ENCODE assay signal across 2 cellular contexts in genomic region chr19:50837300-50837699, GRCh38.
TF ChIP-seq lines count a peak whose summit lies in the region.

No MANE protein-coding gene starts in this region.

TF ChIP-seq in HEK293, 187 proteins besides CTCF, POLR2A, EP300 and RAD21 (continues in another document):
- no peak for TF ChIP-seq ZBTB8A (tag by site-specific recombination; IDR thresholded peaks at IDR 0.05)
- no peak for TF ChIP-seq ZNF18 (tag by site-specific recombination; IDR thresholded peaks at IDR 0.05)
- peak; percentile 35; the same call in 1 of the 2 replicates for TF ChIP-seq ZNF366 (tag by site-specific recombination; conservative IDR thresholded peaks at IDR 0.05)
- TF ChIP-seq TSHZ1 (tag by site-specific recombination; IDR thresholded peaks at IDR 0.05; ENCODE audit: borderline replicate concordance): no peak
- TF ChIP-seq ELK4 (IDR thresholded peaks at IDR 0.05; ENCODE audit: borderline replicate concordance, low read depth, low read length): no peak
- TF ChIP-seq HOXA7 (CRISPR knock-in tag; IDR thresholded peaks at IDR 0.05; ENCODE audit: borderline replicate concordance): no peak
- no peak for TF ChIP-seq KLF1 (tag by site-specific recombination; IDR thresholded peaks at IDR 0.05)
- no peak for TF ChIP-seq ZNF623 (tag by site-specific recombination; IDR thresholded peaks at IDR 0.05)
- TF ChIP-seq ZFP3 (tag by site-specific recombination; IDR thresholded peaks at IDR 0.05; ENCODE audit: low read depth): no peak
- TF ChIP-seq ZNF629 (tag by site-specific recombination; IDR thresholded peaks at IDR 0.05): peak; percentile 63
- TF ChIP-seq ZNF398 (tag by site-specific recombination; IDR thresholded peaks at IDR 0.05): 0 out of 2 replicates have a peak, but pooled peaks have one; percentile 15
- no peak for TF ChIP-seq REPIN1 (tag by site-specific recombination; IDR thresholded peaks at IDR 0.05; ENCODE audit: low read depth)
- TF ChIP-seq ZSCAN23 (tag by site-specific recombination; IDR thresholded peaks at IDR 0.05): no peak
- TF ChIP-seq ZNF561 (tag by site-specific recombination; IDR thresholded peaks at IDR 0.05; ENCODE audit: borderline replicate concordance): no peak
- no peak for TF ChIP-seq ZIC2 (tag by site-specific recombination; IDR thresholded peaks at IDR 0.05)
- no peak for TF ChIP-seq ZNF280C (tag by site-specific recombination; IDR thresholded peaks at IDR 0.05)
- no peak for TF ChIP-seq ZNF140 (tag by site-specific recombination; IDR thresholded peaks at IDR 0.05)
- no peak for TF ChIP-seq ZNF335 (tag by site-specific recombination; conservative IDR thresholded peaks at IDR 0.05)
- no peak for TF ChIP-seq FEZF1 (tag by site-specific recombination; IDR thresholded peaks at IDR 0.05)
- TF ChIP-seq ZNF114 (tag by site-specific recombination; IDR thresholded peaks at IDR 0.05): no peak

TF ChIP-seq in K562, 482 proteins besides CTCF, POLR2A, EP300 and RAD21:
- TF ChIP-seq POLR2H (tag; IDR thresholded peaks at IDR 0.05; ENCODE audit: low read depth) (no peak), RBM25 (IDR thresholded peaks at IDR 0.05; ENCODE audit: low read depth, low read length, severe bottlenecking) (peak; percentile 76), HMGN3 (IDR thresholded peaks at IDR 0.05; ENCODE audit: borderline replicate concordance, extremely low read depth, insufficient read length, low read depth, low read length) (no peak), ATF3 (IDR thresholded peaks at IDR 0.05) (peak; percentile 32; the same call in 1 of the 2 replicates), ATF3 (CRISPR knock-in tag; conservative IDR thresholded peaks at IDR 0.05) (no peak), MCM7 (IDR thresholded peaks at IDR 0.05) (no peak), NFYB (IDR thresholded peaks at IDR 0.05; ENCODE audit: extremely low read depth, insufficient read length) (no peak), ZNF75A (CRISPR knock-in tag; IDR thresholded peaks at IDR 0.05) (no peak), FOXP4 (CRISPR knock-in tag; IDR thresholded peaks at IDR 0.05; ENCODE audit: borderline replicate concordance) (no peak), GATAD2A (IDR thresholded peaks at IDR 0.05) (no peak), SNIP1 (IDR thresholded peaks at IDR 0.05; ENCODE audit: low read depth) (no peak), SUPT5H (IDR thresholded peaks at IDR 0.05) (no peak), BCOR (IDR thresholded peaks at IDR 0.05) (peak; percentile 78), GTF3C2 (IDR thresholded peaks at IDR 0.05; ENCODE audit: borderline replicate concordance, extremely low read depth, insufficient read length) (no peak), NR1H2 (CRISPR knock-in tag; IDR thresholded peaks at IDR 0.05) (no peak), MTA3 (IDR thresholded peaks at IDR 0.05; ENCODE audit: borderline replicate concordance) (no peak), TEAD4 (IDR thresholded peaks at IDR 0.05; ENCODE audit: low read length) (no peak), TEAD4 (CRISPR knock-in tag; IDR thresholded peaks at IDR 0.05; ENCODE audit: borderline replicate concordance) (no peak), ZFP36 (IDR thresholded peaks at IDR 0.05; ENCODE audit: low read depth, low read length, partially characterized antibody) (peak; percentile 70), ESRRA (IDR thresholded peaks at IDR 0.05; ENCODE audit: borderline replicate concordance, low read depth) (peak; percentile 50; the same call in 1 of the 2 replicates), ZNF316 (IDR thresholded peaks at IDR 0.05) (no peak), BACH1 (tag; IDR thresholded peaks at IDR 0.05) (no peak), ADNP (tag; IDR thresholded peaks at IDR 0.05) (0 out of 2 replicates have a peak, but pooled peaks have one; percentile 16), TFAP4 (CRISPR knock-in tag; IDR thresholded peaks at IDR 0.05; ENCODE audit: borderline replicate concordance) (no peak), TEAD2 (tag; IDR thresholded peaks at IDR 0.05) (no peak), ZNF699 (CRISPR knock-in tag; IDR thresholded peaks at IDR 0.05; ENCODE audit: insufficient replicate concordance) (no peak), L3MBTL2 (IDR thresholded peaks at IDR 0.05) (no peak), ZHX1 (conservative IDR thresholded peaks at IDR 0.05; ENCODE audit: low read length) (no peak), PTRF (tag; IDR thresholded peaks at IDR 0.05) (no peak), KDM1A (IDR thresholded peaks at IDR 0.05) (peak in 1 of 2 experiments; percentile 59; a peak in 2 of 4 replicates), CBFA2T3 (IDR thresholded peaks at IDR 0.05) (no peak), POLR3A (IDR thresholded peaks at IDR 0.05; ENCODE audit: borderline replicate concordance, extremely low read depth, insufficient read depth, insufficient read length) (no peak), NCOA6 (IDR thresholded peaks at IDR 0.05) (no peak), GTF2B (IDR thresholded peaks at IDR 0.05; ENCODE audit: extremely low read depth, insufficient read length) (no peak), ELF2 (CRISPR knock-in tag; IDR thresholded peaks at IDR 0.05) (no peak), CCAR2 (IDR thresholded peaks at IDR 0.05; ENCODE audit: low read depth, low read length) (no peak)
